1 cellular context compared by ENCODE assay signal in the genomic region with DNA sequence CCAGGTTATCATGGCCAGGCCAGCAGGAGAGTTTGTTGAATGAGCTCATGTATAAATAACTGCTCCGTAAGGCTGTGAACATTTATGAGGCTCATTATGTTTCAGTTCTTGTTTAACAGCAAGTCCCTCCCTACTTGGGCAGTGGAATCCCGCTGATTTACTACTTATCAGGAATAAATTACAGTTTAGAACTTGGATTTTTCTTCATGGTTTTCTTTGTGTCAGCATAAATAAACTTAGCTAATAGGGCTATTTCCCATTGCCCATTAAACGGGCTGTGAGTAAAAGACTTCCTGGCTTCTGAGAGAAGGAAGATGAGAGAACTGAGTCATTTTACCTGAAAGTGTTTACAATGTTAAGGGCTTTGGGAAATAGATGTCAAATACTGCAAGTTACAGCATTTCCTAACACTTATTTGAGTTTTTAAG.
TF ChIP-seq lines count a peak whose summit lies in the region.

No MANE protein-coding gene starts in this region.

TF ChIP-seq in HEK293, 187 proteins besides CTCF, POLR2A, EP300 and RAD21 (continued from another document):
- TF ChIP-seq, protein P1, sequence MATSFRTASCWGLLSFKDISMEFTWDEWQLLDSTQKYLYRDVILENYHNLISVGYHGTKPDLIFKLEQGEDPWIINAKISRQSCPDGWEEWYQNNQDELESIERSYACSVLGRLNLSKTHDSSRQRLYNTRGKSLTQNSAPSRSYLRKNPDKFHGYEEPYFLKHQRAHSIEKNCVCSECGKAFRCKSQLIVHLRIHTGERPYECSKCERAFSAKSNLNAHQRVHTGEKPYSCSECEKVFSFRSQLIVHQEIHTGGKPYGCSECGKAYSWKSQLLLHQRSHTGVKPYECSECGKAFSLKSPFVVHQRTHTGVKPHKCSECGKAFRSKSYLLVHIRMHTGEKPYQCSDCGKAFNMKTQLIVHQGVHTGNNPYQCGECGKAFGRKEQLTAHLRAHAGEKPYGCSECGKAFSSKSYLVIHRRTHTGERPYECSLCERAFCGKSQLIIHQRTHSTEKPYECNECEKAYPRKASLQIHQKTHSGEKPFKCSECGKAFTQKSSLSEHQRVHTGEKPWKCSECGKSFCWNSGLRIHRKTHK (tag by site-specific recombination; IDR thresholded peaks at IDR 0.05): no peak
- TF ChIP-seq ZFP41 (tag by site-specific recombination; IDR thresholded peaks at IDR 0.05; ENCODE audit: borderline replicate concordance): no peak
- TF ChIP-seq ZNF624 (tag by site-specific recombination; IDR thresholded peaks at IDR 0.05): no peak
- TF ChIP-seq ZBTB21 (tag by site-specific recombination; IDR thresholded peaks at IDR 0.05): peak; percentile 59
- TF ChIP-seq SCRT1 (tag by site-specific recombination; IDR thresholded peaks at IDR 0.05; ENCODE audit: borderline replicate concordance): no peak
- peak; percentile 80 for TF ChIP-seq ZNF596 (tag by site-specific recombination; IDR thresholded peaks at IDR 0.05)
- 0 out of 2 replicates have a peak, but pooled peaks have one; percentile 23 for TF ChIP-seq ZNF654 (tag by site-specific recombination; IDR thresholded peaks at IDR 0.05; ENCODE audit: low read depth)
- TF ChIP-seq ZNF670 (tag by site-specific recombination; IDR thresholded peaks at IDR 0.05; ENCODE audit: low read depth): no peak
- no peak for TF ChIP-seq REPIN1 (tag by site-specific recombination; IDR thresholded peaks at IDR 0.05; ENCODE audit: low read depth)
- no peak for TF ChIP-seq ZNF223 (tag by site-specific recombination; IDR thresholded peaks at IDR 0.05)
- TF ChIP-seq GLI2 (tag by site-specific recombination; IDR thresholded peaks at IDR 0.05; ENCODE audit: borderline replicate concordance, low read depth): peak; percentile 96
- no peak for TF ChIP-seq ZNF701 (tag by site-specific recombination; IDR thresholded peaks at IDR 0.05)
- TF ChIP-seq, protein P2, sequence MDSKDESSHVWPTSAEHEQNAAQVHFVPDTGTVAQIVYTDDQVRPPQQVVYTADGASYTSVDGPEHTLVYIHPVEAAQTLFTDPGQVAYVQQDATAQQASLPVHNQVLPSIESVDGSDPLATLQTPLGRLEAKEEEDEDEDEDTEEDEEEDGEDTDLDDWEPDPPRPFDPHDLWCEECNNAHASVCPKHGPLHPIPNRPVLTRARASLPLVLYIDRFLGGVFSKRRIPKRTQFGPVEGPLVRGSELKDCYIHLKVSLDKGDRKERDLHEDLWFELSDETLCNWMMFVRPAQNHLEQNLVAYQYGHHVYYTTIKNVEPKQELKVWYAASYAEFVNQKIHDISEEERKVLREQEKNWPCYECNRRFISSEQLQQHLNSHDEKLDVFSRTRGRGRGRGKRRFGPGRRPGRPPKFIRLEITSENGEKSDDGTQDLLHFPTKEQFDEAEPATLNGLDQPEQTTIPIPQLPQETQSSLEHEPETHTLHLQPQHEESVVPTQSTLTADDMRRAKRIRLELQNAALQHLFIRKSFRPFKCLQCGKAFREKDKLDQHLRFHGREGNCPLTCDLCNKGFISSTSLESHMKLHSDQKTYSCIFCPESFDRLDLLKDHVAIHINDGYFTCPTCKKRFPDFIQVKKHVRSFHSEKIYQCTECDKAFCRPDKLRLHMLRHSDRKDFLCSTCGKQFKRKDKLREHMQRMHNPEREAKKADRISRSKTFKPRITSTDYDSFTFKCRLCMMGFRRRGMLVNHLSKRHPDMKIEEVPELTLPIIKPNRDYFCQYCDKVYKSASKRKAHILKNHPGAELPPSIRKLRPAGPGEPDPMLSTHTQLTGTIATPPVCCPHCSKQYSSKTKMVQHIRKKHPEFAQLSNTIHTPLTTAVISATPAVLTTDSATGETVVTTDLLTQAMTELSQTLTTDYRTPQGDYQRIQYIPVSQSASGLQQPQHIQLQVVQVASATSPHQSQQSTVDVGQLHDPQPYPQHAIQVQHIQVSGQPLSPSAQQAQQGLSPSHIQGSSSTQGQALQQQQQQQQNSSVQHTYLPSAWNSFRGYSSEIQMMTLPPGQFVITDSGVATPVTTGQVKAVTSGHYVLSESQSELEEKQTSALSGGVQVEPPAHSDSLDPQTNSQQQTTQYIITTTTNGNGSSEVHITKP (tag by site-specific recombination; IDR thresholded peaks at IDR 0.05): peak; percentile 41; the same call in 1 of the 2 replicates
- TF ChIP-seq ZNF561 (tag by site-specific recombination; IDR thresholded peaks at IDR 0.05; ENCODE audit: borderline replicate concordance): peak; percentile 96
- no peak for TF ChIP-seq ZNF114 (tag by site-specific recombination; IDR thresholded peaks at IDR 0.05)
- TF ChIP-seq, protein P3, sequence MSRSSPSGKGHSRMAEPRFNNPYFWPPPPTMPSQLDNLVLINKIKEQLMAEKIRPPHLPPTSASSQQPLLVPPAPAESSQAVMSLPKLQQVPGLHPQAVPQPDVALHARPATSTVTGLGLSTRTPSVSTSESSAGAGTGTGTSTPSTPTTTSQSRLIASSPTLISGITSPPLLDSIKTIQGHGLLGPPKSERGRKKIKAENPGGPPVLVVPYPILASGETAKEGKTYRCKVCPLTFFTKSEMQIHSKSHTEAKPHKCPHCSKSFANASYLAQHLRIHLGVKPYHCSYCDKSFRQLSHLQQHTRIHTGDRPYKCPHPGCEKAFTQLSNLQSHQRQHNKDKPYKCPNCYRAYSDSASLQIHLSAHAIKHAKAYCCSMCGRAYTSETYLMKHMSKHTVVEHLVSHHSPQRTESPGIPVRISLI (tag by site-specific recombination; IDR thresholded peaks at IDR 0.05): 0 out of 2 replicates have a peak, but pooled peaks have one; percentile 23
- TF ChIP-seq ZNF335 (tag by site-specific recombination; conservative IDR thresholded peaks at IDR 0.05): no peak
- TF ChIP-seq, protein P4, sequence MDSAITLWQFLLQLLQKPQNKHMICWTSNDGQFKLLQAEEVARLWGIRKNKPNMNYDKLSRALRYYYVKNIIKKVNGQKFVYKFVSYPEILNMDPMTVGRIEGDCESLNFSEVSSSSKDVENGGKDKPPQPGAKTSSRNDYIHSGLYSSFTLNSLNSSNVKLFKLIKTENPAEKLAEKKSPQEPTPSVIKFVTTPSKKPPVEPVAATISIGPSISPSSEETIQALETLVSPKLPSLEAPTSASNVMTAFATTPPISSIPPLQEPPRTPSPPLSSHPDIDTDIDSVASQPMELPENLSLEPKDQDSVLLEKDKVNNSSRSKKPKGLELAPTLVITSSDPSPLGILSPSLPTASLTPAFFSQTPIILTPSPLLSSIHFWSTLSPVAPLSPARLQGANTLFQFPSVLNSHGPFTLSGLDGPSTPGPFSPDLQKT (IDR thresholded peaks at IDR 0.05; ENCODE audit: borderline replicate concordance, low read depth, low read length): no peak
- TF ChIP-seq ZNF530 (tag by site-specific recombination; IDR thresholded peaks at IDR 0.05; ENCODE audit: low read depth): no peak
- no peak for TF ChIP-seq ZNF571 (tag by site-specific recombination; IDR thresholded peaks at IDR 0.05)
- no peak for TF ChIP-seq ZBTB48 (tag by site-specific recombination; IDR thresholded peaks at IDR 0.05)
